10 cellular contexts compared by ENCODE assay signal in the genomic region with DNA sequence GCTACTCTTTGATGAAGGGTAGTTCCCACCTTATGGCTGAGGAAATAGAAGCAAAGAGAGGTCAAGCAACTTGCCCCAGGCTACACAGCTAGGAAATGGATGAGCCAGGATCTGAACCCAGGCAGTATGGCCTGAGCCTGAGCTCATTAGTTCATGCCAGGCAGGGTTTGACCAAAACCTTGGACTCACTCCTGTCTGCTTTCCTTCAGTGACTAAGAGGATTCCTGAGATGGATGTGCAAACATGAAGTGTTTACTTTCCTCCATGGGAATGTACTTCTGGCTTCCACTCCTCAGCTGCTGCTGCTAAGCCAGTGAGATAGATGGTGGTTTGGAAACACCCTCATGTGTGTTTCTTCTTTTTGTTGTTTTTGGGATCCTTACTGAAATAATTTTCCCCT. TPM values are rescaled to one million over a fixed set of nuclear protein-coding genes. Genes with fewer than 3 reads are reported as not detected.
DNase-seq lines count a peak whose midpoint lies in the region; ATAC-seq, FAIRE-seq and TF ChIP-seq lines count a peak whose summit lies in the region.
"Had no signal": no experiment of that assay in that cellular context is flagged by ENCODE, and none has a peak within 500 bp of the region (broad histone marks: within the 10 kb centered on the region; RNA-seq: fewer than 3 reads in every experiment).

No MANE protein-coding gene starts in this region.

- H3K4me3 ChIP-seq in left ventricle myocardium inferior (no peak overlapping the region), bronchial epithelial cell (ENCODE audit: low read depth, low read length) (no peak overlapping the region), right lobe of liver (no peak overlapping the region), vagina (no peak overlapping the region)
- H3K4me3 ChIP-seq: BLaER1 had no signal

- POLR2A ChIA-PET in T-cell (lab: Charles Lee) = no interaction called here

- peaks cover 5 to 6% of the 10 kb centered on the region in 2 donors for H3K27me3 Mint-ChIP-seq in T-cell

- no peaks in the 10 kb centered on the region for H3K9me3 Mint-ChIP-seq in T-cell

- ATAC-seq in Right ventricle myocardium inferior = peak; percentile 52
- peak; percentile 24 to 74 (median 46) for ATAC-seq in right lobe of liver
- ATAC-seq in T-cell (replicated peaks in 1 of 4) = no peak
- no peak for ATAC-seq in GM19351 (IDR thresholded peaks at IDR 0.05; ENCODE audit: unreplicated experiment)

- no peaks in the 10 kb centered on the region for H3K27me3 ChIP-seq in left ventricle myocardium inferior (ENCODE audit: low read depth)
- H3K27me3 ChIP-seq in bronchial epithelial cell (ENCODE audit: control insufficient read depth, insufficient read depth, low read length) = no peaks in the 10 kb centered on the region
- H3K27me3 ChIP-seq in right lobe of liver = no peaks in the 10 kb centered on the region
- no peaks in the 10 kb centered on the region for H3K27me3 ChIP-seq in vagina
- H3K27me3 ChIP-seq: BLaER1 had no signal

- peak; percentile 77 for FAIRE-seq in bronchial epithelial cell (lab: Jason Lieb, UNC)

- H3K4me3 Mint-ChIP-seq in T-cell = no peak overlapping the region

- H3K4me1 ChIP-seq in left ventricle myocardium inferior (no peaks in the 10 kb centered on the region), right lobe of liver (no peaks in the 10 kb centered on the region), vagina (peaks cover 14% of the 10 kb centered on the region)

- H3K36me3 ChIP-seq in left ventricle myocardium inferior = no peaks in the 10 kb centered on the region
- H3K36me3 ChIP-seq in bronchial epithelial cell (ENCODE audit: control insufficient read depth, insufficient read depth, low read length) = no peaks in the 10 kb centered on the region
- no peaks in the 10 kb centered on the region for H3K36me3 ChIP-seq in right lobe of liver
- H3K36me3 ChIP-seq in vagina = no peaks in the 10 kb centered on the region
- H3K36me3 ChIP-seq: BLaER1 had no signal

- H3K4me1 Mint-ChIP-seq in T-cell = no peaks in the 10 kb centered on the region

- intact Hi-C loops in Right ventricle myocardium inferior (cut with DNase I) = no loop called here
- intact Hi-C loops in left ventricle myocardium inferior (cut with micrococcal nuclease) = no loop called here
- intact Hi-C loops in right lobe of liver (cut with DNase I) = no loop called here
- intact Hi-C loops in vagina (cut with DNase I) = loop anchor here (5.0 kb wide), 1 partner anchor 716 kb away; no protein-coding TSS in a partner anchor

- H3K36me3 Mint-ChIP-seq in T-cell = no peaks in the 10 kb centered on the region

- DNase-seq in Right ventricle myocardium inferior (ENCODE audit: missing footprints) = no peak
- no peak for DNase-seq in left ventricle myocardium inferior
- peak; percentile 98 for DNase-seq in bronchial epithelial cell (ENCODE audit: low read depth)
- no peak for DNase-seq in right lobe of liver
- no peak for DNase-seq in vagina (ENCODE audit: extremely low spot score in 2 of 2)
- DNase-seq in activated CD4-positive, alpha-beta T cell treated with anti-CD3 and anti-CD28 coated beads, Interleukin-2, amount 50 U/mL, for 4 hours = no peak
- no peak for DNase-seq in T-cell
- DNase-seq: T-helper 2 cell had no signal

- H3K27ac Mint-ChIP-seq in T-cell = no peak overlapping the region

- TF ChIP-seq CTCF in left ventricle myocardium inferior (IDR thresholded peaks at IDR 0.05; ENCODE audit: borderline replicate concordance) = no peak
- TF ChIP-seq CTCF in bronchial epithelial cell (IDR thresholded peaks at IDR 0.05; ENCODE audit: insufficient read depth, low read length, severe bottlenecking) = no peak
- no peak for TF ChIP-seq CTCF in right lobe of liver (IDR thresholded peaks at IDR 0.05)
- TF ChIP-seq CTCF in vagina (IDR thresholded peaks at IDR 0.05) = no peak

- H3K9me3 ChIP-seq in left ventricle myocardium inferior (replicated peaks) (no peaks in the 10 kb centered on the region), right lobe of liver (no peaks in the 10 kb centered on the region), vagina (no peaks in the 10 kb centered on the region)
- H3K9me3 ChIP-seq: BLaER1 had no signal

- CTCF ChIA-PET in T-cell (lab: Charles Lee) = no interaction called here

- TF ChIP-seq POLR2A in right lobe of liver (IDR thresholded peaks at IDR 0.05) (no peak), vagina (IDR thresholded peaks at IDR 0.05) (no peak)

- H3K27ac ChIP-seq in left ventricle myocardium inferior (replicated peaks) = no peak overlapping the region
- H3K27ac ChIP-seq in right lobe of liver = no peak overlapping the region
- H3K27ac ChIP-seq in vagina = peak overlapping the region; percentile 39
- H3K27ac ChIP-seq: BLaER1 had no signal

RNA-seq across cellular contexts. Expression of a gene that starts 35.1 kb away (rescaled TPM):
- total RNA-seq in Right ventricle myocardium inferior (12.8 TPM), left ventricle myocardium inferior (10.8 TPM), bronchial epithelial cell (126 and 175 TPM in 2 replicates), right lobe of liver (100 to 1,000 TPM; 109 to 539 (median 214) TPM), vagina (160 TPM), T-cell (1 to 10 TPM; 1.5 to 3.8 (median 2.2) TPM)

Comparison
In these comparisons a context has a peak if more than half of its experiments do, and no peak if none do; other contexts are left out.
1. ATAC-seq: peak in Right ventricle myocardium inferior (single experiment) and right lobe of liver (4 of 4); none in T-cell (0 of 4) and GM19351 (single experiment).